1 cellular context compared by ENCODE assay signal in genomic region chr12:56153291-56154065, GRCh38.
TF ChIP-seq lines count a peak whose summit lies in the region.

No MANE protein-coding gene starts in this region.

TF ChIP-seq in GM23338, 12 proteins besides CTCF, POLR2A, EP300 and RAD21 (continued from another document):
- TF ChIP-seq ZNF462 (CRISPR knock-in tag; IDR thresholded peaks at IDR 0.05) (no peak), EZH2phosphoT487 (IDR thresholded peaks at IDR 0.05; ENCODE audit: unreplicated experiment) (no peak), JUNB (IDR thresholded peaks at IDR 0.05; ENCODE audit: unreplicated experiment) (no peak), ZNF331 (CRISPR knock-in tag; IDR thresholded peaks at IDR 0.05; ENCODE audit: low read depth) (no peak), STAT1 (IDR thresholded peaks at IDR 0.05; ENCODE audit: unreplicated experiment) (no peak), ZNF114 (CRISPR knock-in tag; IDR thresholded peaks at IDR 0.05) (no peak), POLR2AphosphoS5 (IDR thresholded peaks at IDR 0.05; ENCODE audit: low read depth) (no peak), ETS1 (IDR thresholded peaks at IDR 0.05) (no peak), EZH2 (IDR thresholded peaks at IDR 0.05; ENCODE audit: low read depth, unreplicated experiment) (no peak)
- TF ChIP-seq, protein P1, sequence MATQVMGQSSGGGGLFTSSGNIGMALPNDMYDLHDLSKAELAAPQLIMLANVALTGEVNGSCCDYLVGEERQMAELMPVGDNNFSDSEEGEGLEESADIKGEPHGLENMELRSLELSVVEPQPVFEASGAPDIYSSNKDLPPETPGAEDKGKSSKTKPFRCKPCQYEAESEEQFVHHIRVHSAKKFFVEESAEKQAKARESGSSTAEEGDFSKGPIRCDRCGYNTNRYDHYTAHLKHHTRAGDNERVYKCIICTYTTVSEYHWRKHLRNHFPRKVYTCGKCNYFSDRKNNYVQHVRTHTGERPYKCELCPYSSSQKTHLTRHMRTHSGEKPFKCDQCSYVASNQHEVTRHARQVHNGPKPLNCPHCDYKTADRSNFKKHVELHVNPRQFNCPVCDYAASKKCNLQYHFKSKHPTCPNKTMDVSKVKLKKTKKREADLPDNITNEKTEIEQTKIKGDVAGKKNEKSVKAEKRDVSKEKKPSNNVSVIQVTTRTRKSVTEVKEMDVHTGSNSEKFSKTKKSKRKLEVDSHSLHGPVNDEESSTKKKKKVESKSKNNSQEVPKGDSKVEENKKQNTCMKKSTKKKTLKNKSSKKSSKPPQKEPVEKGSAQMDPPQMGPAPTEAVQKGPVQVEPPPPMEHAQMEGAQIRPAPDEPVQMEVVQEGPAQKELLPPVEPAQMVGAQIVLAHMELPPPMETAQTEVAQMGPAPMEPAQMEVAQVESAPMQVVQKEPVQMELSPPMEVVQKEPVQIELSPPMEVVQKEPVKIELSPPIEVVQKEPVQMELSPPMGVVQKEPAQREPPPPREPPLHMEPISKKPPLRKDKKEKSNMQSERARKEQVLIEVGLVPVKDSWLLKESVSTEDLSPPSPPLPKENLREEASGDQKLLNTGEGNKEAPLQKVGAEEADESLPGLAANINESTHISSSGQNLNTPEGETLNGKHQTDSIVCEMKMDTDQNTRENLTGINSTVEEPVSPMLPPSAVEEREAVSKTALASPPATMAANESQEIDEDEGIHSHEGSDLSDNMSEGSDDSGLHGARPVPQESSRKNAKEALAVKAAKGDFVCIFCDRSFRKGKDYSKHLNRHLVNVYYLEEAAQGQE (IDR thresholded peaks at IDR 0.05; ENCODE audit: unreplicated experiment) = no peak
TF ChIP-seq in GM23338: peak in this region for 0.
